In the genomic region with DNA sequence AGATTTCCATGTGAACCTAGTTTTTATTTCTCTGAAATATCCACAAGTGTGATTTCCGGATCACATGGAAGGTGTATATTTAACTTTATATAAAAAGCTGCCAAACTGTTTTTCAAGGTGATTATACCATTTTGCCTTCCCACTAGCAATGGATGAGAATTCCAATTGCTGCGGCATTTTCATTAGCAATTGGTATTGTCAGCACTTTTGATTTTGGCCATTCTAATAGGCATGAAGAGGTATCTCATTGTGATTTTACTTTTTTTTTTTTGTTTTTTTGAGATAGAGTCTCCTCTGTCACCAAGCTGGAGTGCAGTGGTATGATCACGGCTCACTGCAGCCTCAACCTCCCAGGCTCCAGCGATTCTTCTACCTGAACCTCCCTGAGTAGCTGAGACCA, we compare ENCODE assay signal across 3 cellular contexts.
A peak's percentile ranks its signal among the peaks of the same experiment; 100 is the strongest.
TF ChIP-seq lines count a peak whose summit lies in the region.

No MANE protein-coding gene starts in this region.

TF ChIP-seq in A549, 52 proteins besides CTCF, POLR2A, EP300 and RAD21:
- no peak for TF ChIP-seq TFCP2L1 (CRISPR knock-in tag; IDR thresholded peaks at IDR 0.05)
- TF ChIP-seq CEBPB (IDR thresholded peaks at IDR 0.05) = no peak
- peak; percentile 55 for TF ChIP-seq MAFK (IDR thresholded peaks at IDR 0.05; ENCODE audit: partially characterized antibody)

TF ChIP-seq in HCT116, 20 proteins besides CTCF, POLR2A, EP300 and RAD21:
- TF ChIP-seq SIN3A (IDR thresholded peaks at IDR 0.05; ENCODE audit: low read depth) = no peak
- no peak for TF ChIP-seq YY1 (IDR thresholded peaks at IDR 0.05; ENCODE audit: extremely low read depth, insufficient replicate concordance, low read depth, low read length)
- no peak for TF ChIP-seq ATF3 (IDR thresholded peaks at IDR 0.05)
- TF ChIP-seq ZNF274 (IDR thresholded peaks at IDR 0.05; ENCODE audit: low read depth, low read length) = no peak
- no peak for TF ChIP-seq MAX (IDR thresholded peaks at IDR 0.05)
- TF ChIP-seq TCF7L2 (IDR thresholded peaks at IDR 0.05; ENCODE audit: borderline replicate concordance, extremely low read depth, insufficient read depth, insufficient read length) = no peak
- TF ChIP-seq JUND (IDR thresholded peaks at IDR 0.05) = no peak

TF ChIP-seq in K562, 482 proteins besides CTCF, POLR2A, EP300 and RAD21 (continues in another document):
- no peak for TF ChIP-seq CREB5 (CRISPR knock-in tag; IDR thresholded peaks at IDR 0.05)
- TF ChIP-seq E2F6 (IDR thresholded peaks at IDR 0.05; ENCODE audit: borderline replicate concordance in 1 of 2, extremely low read depth in 1 of 2, insufficient read depth in 1 of 2, insufficient read length in 1 of 2, low read depth in 1 of 2, low read length in 1 of 2, poor library complexity in 1 of 2, severe bottlenecking in 1 of 2) = no peak
- no peak for TF ChIP-seq TCF7L2 (IDR thresholded peaks at IDR 0.05; ENCODE audit: low read depth, low read length)
- no peak for TF ChIP-seq NFIX (CRISPR knock-in tag; IDR thresholded peaks at IDR 0.05; ENCODE audit: low read depth)
- TF ChIP-seq SRSF3 (IDR thresholded peaks at IDR 0.05; ENCODE audit: insufficient read depth, low read length) = no peak
- no peak for TF ChIP-seq SMAD3 (CRISPR knock-in tag; conservative IDR thresholded peaks at IDR 0.05)
- TF ChIP-seq HNRNPLL (IDR thresholded peaks at IDR 0.05; ENCODE audit: low read depth, low read length, poor library complexity, severe bottlenecking) = no peak
- no peak for TF ChIP-seq CBX2 (IDR thresholded peaks at IDR 0.05; ENCODE audit: insufficient read depth, low read length, poor library complexity, severe bottlenecking)
- TF ChIP-seq ZNF41 (CRISPR knock-in tag; conservative IDR thresholded peaks at IDR 0.05) = no peak
- TF ChIP-seq MAFK (IDR thresholded peaks at IDR 0.05; ENCODE audit: low read length) = peak; percentile 22; the same call in 1 of the 2 replicates
- TF ChIP-seq RCOR1 (IDR thresholded peaks at IDR 0.05; ENCODE audit: borderline replicate concordance in 1 of 2, low read depth in 2 of 2, low read length in 2 of 2) = no peak
- TF ChIP-seq ZNF232 (CRISPR knock-in tag; IDR thresholded peaks at IDR 0.05) = no peak
- TF ChIP-seq ETS1 (conservative IDR thresholded peaks at IDR 0.05; ENCODE audit: control insufficient read depth, low read depth, low read length) = no peak
- TF ChIP-seq PATZ1 (CRISPR knock-in tag; IDR thresholded peaks at IDR 0.05; ENCODE audit: borderline replicate concordance) = no peak
- peak; percentile 52 for TF ChIP-seq MAFG (tag; conservative IDR thresholded peaks at IDR 0.05)
- TF ChIP-seq, protein P1, sequence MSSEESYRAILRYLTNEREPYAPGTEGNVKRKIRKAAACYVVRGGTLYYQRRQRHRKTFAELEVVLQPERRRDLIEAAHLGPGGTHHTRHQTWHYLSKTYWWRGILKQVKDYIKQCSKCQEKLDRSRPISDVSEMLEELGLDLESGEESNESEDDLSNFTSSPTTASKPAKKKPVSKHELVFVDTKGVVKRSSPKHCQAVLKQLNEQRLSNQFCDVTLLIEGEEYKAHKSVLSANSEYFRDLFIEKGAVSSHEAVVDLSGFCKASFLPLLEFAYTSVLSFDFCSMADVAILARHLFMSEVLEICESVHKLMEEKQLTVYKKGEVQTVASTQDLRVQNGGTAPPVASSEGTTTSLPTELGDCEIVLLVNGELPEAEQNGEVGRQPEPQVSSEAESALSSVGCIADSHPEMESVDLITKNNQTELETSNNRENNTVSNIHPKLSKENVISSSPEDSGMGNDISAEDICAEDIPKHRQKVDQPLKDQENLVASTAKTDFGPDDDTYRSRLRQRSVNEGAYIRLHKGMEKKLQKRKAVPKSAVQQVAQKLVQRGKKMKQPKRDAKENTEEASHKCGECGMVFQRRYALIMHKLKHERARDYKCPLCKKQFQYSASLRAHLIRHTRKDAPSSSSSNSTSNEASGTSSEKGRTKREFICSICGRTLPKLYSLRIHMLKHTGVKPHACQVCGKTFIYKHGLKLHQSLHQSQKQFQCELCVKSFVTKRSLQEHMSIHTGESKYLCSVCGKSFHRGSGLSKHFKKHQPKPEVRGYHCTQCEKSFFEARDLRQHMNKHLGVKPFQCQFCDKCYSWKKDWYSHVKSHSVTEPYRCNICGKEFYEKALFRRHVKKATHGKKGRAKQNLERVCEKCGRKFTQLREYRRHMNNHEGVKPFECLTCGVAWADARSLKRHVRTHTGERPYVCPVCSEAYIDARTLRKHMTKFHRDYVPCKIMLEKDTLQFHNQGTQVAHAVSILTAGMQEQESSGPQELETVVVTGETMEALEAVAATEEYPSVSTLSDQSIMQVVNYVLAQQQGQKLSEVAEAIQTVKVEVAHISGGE (CRISPR knock-in tag; IDR thresholded peaks at IDR 0.05) = no peak
- no peak for TF ChIP-seq ZBTB17 (CRISPR knock-in tag; IDR thresholded peaks at IDR 0.05)
- TF ChIP-seq REST (CRISPR knock-in tag; IDR thresholded peaks at IDR 0.05; ENCODE audit: low read depth) = no peak
- TF ChIP-seq ZNF609 (CRISPR knock-in tag; IDR thresholded peaks at IDR 0.05; ENCODE audit: borderline replicate concordance) = no peak
- TF ChIP-seq ZFP30 (CRISPR knock-in tag; IDR thresholded peaks at IDR 0.05; ENCODE audit: borderline replicate concordance) = no peak
- TF ChIP-seq THRA (IDR thresholded peaks at IDR 0.05) = no peak
- no peak for TF ChIP-seq GATAD2B (IDR thresholded peaks at IDR 0.05; ENCODE audit: borderline replicate concordance)
- TF ChIP-seq SMARCE1 (IDR thresholded peaks at IDR 0.05) = no peak
- TF ChIP-seq FOXM1 (IDR thresholded peaks at IDR 0.05; ENCODE audit: low read depth) = no peak
- TF ChIP-seq FOXM1 (CRISPR knock-in tag; IDR thresholded peaks at IDR 0.05; ENCODE audit: low read depth) = no peak
- TF ChIP-seq MYBL2 (IDR thresholded peaks at IDR 0.05; ENCODE audit: low read depth) = no peak
- TF ChIP-seq MYBL2 (CRISPR knock-in tag; IDR thresholded peaks at IDR 0.05; ENCODE audit: borderline replicate concordance) = no peak
- no peak for TF ChIP-seq ZFX (CRISPR knock-in tag; IDR thresholded peaks at IDR 0.05)
- no peak for TF ChIP-seq ETV5 (CRISPR knock-in tag; IDR thresholded peaks at IDR 0.05; ENCODE audit: low read depth)
- TF ChIP-seq, protein P2, sequence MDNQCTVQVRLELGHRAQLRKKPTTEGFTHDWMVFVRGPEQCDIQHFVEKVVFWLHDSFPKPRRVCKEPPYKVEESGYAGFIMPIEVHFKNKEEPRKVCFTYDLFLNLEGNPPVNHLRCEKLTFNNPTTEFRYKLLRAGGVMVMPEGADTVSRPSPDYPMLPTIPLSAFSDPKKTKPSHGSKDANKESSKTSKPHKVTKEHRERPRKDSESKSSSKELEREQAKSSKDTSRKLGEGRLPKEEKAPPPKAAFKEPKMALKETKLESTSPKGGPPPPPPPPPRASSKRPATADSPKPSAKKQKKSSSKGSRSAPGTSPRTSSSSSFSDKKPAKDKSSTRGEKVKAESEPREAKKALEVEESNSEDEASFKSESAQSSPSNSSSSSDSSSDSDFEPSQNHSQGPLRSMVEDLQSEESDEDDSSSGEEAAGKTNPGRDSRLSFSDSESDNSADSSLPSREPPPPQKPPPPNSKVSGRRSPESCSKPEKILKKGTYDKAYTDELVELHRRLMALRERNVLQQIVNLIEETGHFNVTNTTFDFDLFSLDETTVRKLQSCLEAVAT (IDR thresholded peaks at IDR 0.05) = no peak
- TF ChIP-seq TAF15 (IDR thresholded peaks at IDR 0.05; ENCODE audit: low read depth, low read length) = no peak
